ENCODE assay signal across 23 cellular contexts in the genomic region with DNA sequence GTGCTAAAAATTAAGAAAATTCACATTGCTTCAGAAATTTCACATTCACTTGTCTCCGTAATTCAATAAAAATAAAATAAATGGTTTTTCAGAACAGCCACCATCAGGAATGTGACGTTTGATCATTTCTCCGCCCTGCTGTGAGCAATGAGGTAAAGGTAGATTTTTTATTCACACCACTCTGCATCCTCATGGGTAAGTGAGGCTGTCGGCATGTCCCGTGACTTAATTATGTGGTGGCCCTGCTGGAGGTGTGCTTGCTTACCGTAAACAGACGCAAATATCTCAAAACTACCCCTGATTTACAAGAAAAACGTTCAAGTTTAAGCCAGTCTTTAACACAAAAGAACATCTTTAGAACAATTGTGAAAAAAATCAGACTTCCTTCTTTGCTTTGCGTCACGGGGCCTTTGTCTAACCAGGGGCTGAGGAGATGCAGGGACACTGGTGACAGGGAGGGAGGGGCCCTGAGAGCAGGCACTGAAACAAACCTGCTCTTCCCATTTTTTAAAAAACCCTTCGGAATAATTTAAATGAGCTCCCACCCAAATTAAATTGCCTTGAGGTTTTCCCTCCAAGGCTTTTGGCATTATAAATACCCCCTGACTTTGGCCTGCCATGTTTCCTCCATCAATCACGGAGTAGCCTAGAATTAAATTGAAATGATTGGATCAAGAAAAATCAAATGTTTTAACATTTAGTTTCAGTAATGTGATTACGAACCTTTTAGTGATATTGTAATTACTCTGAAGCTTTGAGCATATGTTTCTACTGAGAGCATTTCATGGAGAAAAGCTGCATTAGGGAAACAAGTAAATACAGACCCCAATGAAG. TPM values are rescaled to one million over a fixed set of nuclear protein-coding genes. Genes with fewer than 3 reads are reported as not detected.
"Had no signal": no experiment of that assay in that cellular context is flagged by ENCODE, and none has a peak within 500 bp of the region (broad histone marks: within the 10 kb centered on the region; RNA-seq: fewer than 3 reads in every experiment).

No MANE protein-coding gene starts in this region.

- DNase-seq: activated CD4-positive, alpha-beta T cell treated with anti-CD3 and anti-CD28 coated beads, Interleukin-2, amount 10 ng/mL, durations not matched to agents 7 days and 5 days; activated CD4-positive, CD25-positive, alpha-beta regulatory T cell treated with anti-CD3 and anti-CD28 coated beads, Interleukin-2, amount 50 U/mL, for 72 hours; activated CD8-positive, alpha-beta memory T cell treated with anti-CD3 and anti-CD28 coated beads, Interleukin-2, amount 10 ng/mL, durations not matched to agents 7 days and 5 days; activated CD8-positive, alpha-beta T cell treated with anti-CD3 and anti-CD28 coated beads for 36 hours; activated gamma-delta T cell; activated naive CD4-positive, alpha-beta T cell treated with anti-CD3 and anti-CD28 coated beads, Interleukin-2, amount 50 U/mL, for 16 hours; activated naive CD8-positive, alpha-beta T cell treated with anti-CD3 and anti-CD28 coated beads, Interleukin-2, amount 50 U/mL, for 24 hours; activated T-cell treated with anti-CD3 and anti-CD28 coated beads for 4 hours; dermis blood vessel endothelial cell; effector CD8-positive, alpha-beta T cell; pancreas; right lobe of liver; stimulated activated CD4-positive, alpha-beta T cell treated with anti-CD3 and anti-CD28 coated beads, Interleukin-1b, Interleukin-23, amount 100 ng/mL, for 48 hours; T-helper 17 cell; tibial artery had no signal

- H3K4me3 ChIP-seq: cardiac muscle cell, esophagus muscularis mucosa, pancreas, right lobe of liver, skin epidermis, tibial artery had no signal

- H3K27ac ChIP-seq: cardiac muscle cell, esophagus muscularis mucosa, pancreas, right lobe of liver, skin epidermis, tibial artery had no signal

- H3K36me3 Mint-ChIP-seq: activated CD8-positive, alpha-beta memory T cell treated with anti-CD3 and anti-CD28 coated beads, Interleukin-2, amount 10 ng/mL, durations not matched to agents 7 days and 5 days had no signal

- H3K27me3 ChIP-seq: cardiac muscle cell, esophagus muscularis mucosa, pancreas, right lobe of liver, tibial artery had no signal

- H3K27ac Mint-ChIP-seq: activated CD4-positive, alpha-beta T cell treated with anti-CD3 and anti-CD28 coated beads, Interleukin-2, amount 10 ng/mL, durations not matched to agents 7 days and 5 days; activated CD8-positive, alpha-beta memory T cell treated with anti-CD3 and anti-CD28 coated beads, Interleukin-2, amount 10 ng/mL, durations not matched to agents 7 days and 5 days; activated CD8-positive, alpha-beta T cell treated with anti-CD3 and anti-CD28 coated beads for 36 hours; activated naive CD8-positive, alpha-beta T cell treated with anti-CD3 and anti-CD28 coated beads, Interleukin-2, amount 50 U/mL, for 24 hours; activated T-helper 1 cell treated with anti-CD3 and anti-CD28 coated beads, Interleukin-12 subunit alpha, Interleukin-12 subunit beta, Interleukin-2, Interleukin-4 antibody, amounts not matched to agents 30 ng/mL and 10 ng/mL and 1 ng/mL, durations not matched to agents 14 hours and 24 hours and 36 hours; memory B cell; natural killer cell treated with Interleukin-12 subunit alpha and Interleukin-12 subunit beta and Interleukin-15 and Interleukin-18, amount 100 ng/mL, for 72 hours; stimulated activated naive CD8-positive, alpha-beta T cell treated with anti-CD3 and anti-CD28 coated beads, Interleukin-15, Interleukin-2, amounts not matched to agents 100 ng/mL and 50 ng/mL, for 24 hours; T-helper 17 cell had no signal

- H3K4me1 Mint-ChIP-seq: activated CD4-positive, alpha-beta T cell treated with anti-CD3 and anti-CD28 coated beads, Interleukin-2, amount 10 ng/mL, durations not matched to agents 7 days and 5 days; activated CD8-positive, alpha-beta memory T cell treated with anti-CD3 and anti-CD28 coated beads, Interleukin-2, amount 10 ng/mL, durations not matched to agents 7 days and 5 days; activated naive CD8-positive, alpha-beta T cell treated with anti-CD3 and anti-CD28 coated beads, Interleukin-2, amount 50 U/mL, for 24 hours had no signal

- H3K9me3 Mint-ChIP-seq: natural killer cell treated with Interleukin-12 subunit alpha and Interleukin-12 subunit beta and Interleukin-15 and Interleukin-18, amount 100 ng/mL, for 72 hours had no signal

- ATAC-seq: activated CD8-positive, alpha-beta memory T cell treated with anti-CD3 and anti-CD28 coated beads, Interleukin-2, amount 10 ng/mL, durations not matched to agents 7 days and 5 days; activated CD8-positive, alpha-beta T cell treated with anti-CD3 and anti-CD28 coated beads for 36 hours; activated naive CD8-positive, alpha-beta T cell treated with anti-CD3 and anti-CD28 coated beads, Interleukin-2, amount 50 U/mL, for 24 hours; natural killer cell treated with Interleukin-12 subunit alpha and Interleukin-12 subunit beta and Interleukin-15 and Interleukin-18, amount 100 ng/mL, for 72 hours; pancreas; right lobe of liver; T-helper 17 cell had no signal

- H3K4me1 ChIP-seq: esophagus muscularis mucosa, pancreas, right lobe of liver, tibial artery had no signal

- H3K36me3 ChIP-seq: cardiac muscle cell, esophagus muscularis mucosa, pancreas, right lobe of liver, tibial artery had no signal

- H3K27me3 Mint-ChIP-seq: activated CD4-positive, alpha-beta T cell treated with anti-CD3 and anti-CD28 coated beads, Interleukin-2, amount 10 ng/mL, durations not matched to agents 7 days and 5 days; activated CD8-positive, alpha-beta memory T cell treated with anti-CD3 and anti-CD28 coated beads, Interleukin-2, amount 10 ng/mL, durations not matched to agents 7 days and 5 days; activated CD8-positive, alpha-beta T cell treated with anti-CD3 and anti-CD28 coated beads for 36 hours; activated naive CD8-positive, alpha-beta T cell treated with anti-CD3 and anti-CD28 coated beads, Interleukin-2, amount 50 U/mL, for 24 hours; memory B cell; stimulated activated naive CD8-positive, alpha-beta T cell treated with anti-CD3 and anti-CD28 coated beads, Interleukin-15, Interleukin-2, amounts not matched to agents 100 ng/mL and 50 ng/mL, for 24 hours; T-helper 17 cell had no signal

- H3K4me3 Mint-ChIP-seq: activated CD4-positive, alpha-beta T cell treated with anti-CD3 and anti-CD28 coated beads, Interleukin-2, amount 10 ng/mL, durations not matched to agents 7 days and 5 days; activated CD8-positive, alpha-beta memory T cell treated with anti-CD3 and anti-CD28 coated beads, Interleukin-2, amount 10 ng/mL, durations not matched to agents 7 days and 5 days; activated CD8-positive, alpha-beta T cell treated with anti-CD3 and anti-CD28 coated beads for 36 hours; activated naive CD8-positive, alpha-beta T cell treated with anti-CD3 and anti-CD28 coated beads, Interleukin-2, amount 50 U/mL, for 24 hours; activated T-helper 1 cell treated with anti-CD3 and anti-CD28 coated beads, Interleukin-12 subunit alpha, Interleukin-12 subunit beta, Interleukin-2, Interleukin-4 antibody, amounts not matched to agents 30 ng/mL and 10 ng/mL and 1 ng/mL, durations not matched to agents 14 hours and 24 hours and 36 hours; memory B cell; natural killer cell treated with Interleukin-12 subunit alpha and Interleukin-12 subunit beta and Interleukin-15 and Interleukin-18, amount 100 ng/mL, for 72 hours; stimulated activated naive CD8-positive, alpha-beta T cell treated with anti-CD3 and anti-CD28 coated beads, Interleukin-15, Interleukin-2, amounts not matched to agents 100 ng/mL and 50 ng/mL, for 24 hours; T-helper 17 cell had no signal

RNA-seq across cellular contexts. Expression of a gene that starts 13.4 kb away (rescaled TPM):
- total RNA-seq: activated CD8-positive, alpha-beta memory T cell treated with anti-CD3 and anti-CD28 coated beads, Interleukin-2, amount 10 ng/mL, durations not matched to agents 7 days and 5 days; activated T-helper 1 cell treated with anti-CD3 and anti-CD28 coated beads, Interleukin-12 subunit alpha, Interleukin-12 subunit beta, Interleukin-2, Interleukin-4 antibody, amounts not matched to agents 30 ng/mL and 10 ng/mL and 1 ng/mL, durations not matched to agents 14 hours and 24 hours and 36 hours; endothelial cell of umbilical vein; natural killer cell treated with Interleukin-12 subunit alpha and Interleukin-12 subunit beta and Interleukin-15 and Interleukin-18, amount 100 ng/mL, for 72 hours had no signal

RNA-seq across cellular contexts. Expression of a gene that starts 13.6 kb away (rescaled TPM):
- total RNA-seq: activated CD8-positive, alpha-beta memory T cell treated with anti-CD3 and anti-CD28 coated beads, Interleukin-2, amount 10 ng/mL, durations not matched to agents 7 days and 5 days; activated CD8-positive, alpha-beta T cell treated with anti-CD3 and anti-CD28 coated beads for 36 hours; endothelial cell of umbilical vein; natural killer cell treated with Interleukin-12 subunit alpha and Interleukin-12 subunit beta and Interleukin-15 and Interleukin-18, amount 100 ng/mL, for 72 hours had no signal
